1 cellular context compared by ENCODE assay signal in the genomic region with DNA sequence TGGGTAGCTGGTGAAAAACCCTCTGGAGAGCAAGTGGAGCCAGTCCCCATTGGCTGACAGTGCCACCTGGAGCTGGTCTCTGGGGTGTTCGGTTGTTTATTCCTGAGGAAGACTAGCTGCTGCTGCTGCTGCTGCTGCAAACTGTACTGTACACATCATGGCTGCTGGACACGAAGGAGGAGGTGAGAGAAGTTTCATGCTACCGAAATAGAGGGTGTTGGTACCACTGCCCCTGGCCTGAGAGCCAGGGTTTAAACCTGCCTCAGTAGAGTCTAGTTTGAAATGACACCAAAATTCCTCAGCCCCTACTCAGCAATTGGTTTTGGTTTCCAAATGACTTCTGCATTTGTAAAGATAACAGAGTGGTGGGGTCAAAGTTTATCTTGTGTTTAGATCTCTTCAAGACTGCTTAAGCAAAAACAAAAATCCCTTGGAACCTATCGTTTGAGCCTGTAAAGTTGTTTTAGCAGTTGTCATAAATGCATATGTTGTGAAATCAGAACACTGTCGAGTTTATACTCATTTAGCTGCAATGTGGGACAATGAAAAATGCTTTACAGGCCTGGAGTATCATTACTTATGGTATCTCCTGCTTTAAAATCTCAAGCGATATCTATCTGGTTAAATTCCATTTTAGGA.
A peak's percentile ranks its signal among the peaks of the same experiment; 100 is the strongest.
TF ChIP-seq lines count a peak whose summit lies in the region.

No MANE protein-coding gene starts in this region.

TF ChIP-seq in K562, 482 proteins besides CTCF, POLR2A, EP300 and RAD21:
- peak; percentile 56; the same call in 1 of the 2 replicates for TF ChIP-seq SPI1 (IDR thresholded peaks at IDR 0.05; ENCODE audit: borderline replicate concordance, low read depth, low read length)
- TF ChIP-seq RAD51 (IDR thresholded peaks at IDR 0.05; ENCODE audit: borderline replicate concordance, low read depth), result no peak
- 0 out of 2 replicates have a peak, but pooled peaks have one; percentile 20 for TF ChIP-seq CEBPB (tag; IDR thresholded peaks at IDR 0.05)
- TF ChIP-seq ARID2 (IDR thresholded peaks at IDR 0.05), result no peak
- peak; percentile 67 for TF ChIP-seq NR2C1 (IDR thresholded peaks at IDR 0.05)
- TF ChIP-seq NR2C1 (tag; IDR thresholded peaks at IDR 0.05), result peak; percentile 87
- no peak for TF ChIP-seq BDP1 (IDR thresholded peaks at IDR 0.05; ENCODE audit: insufficient read depth, insufficient read length)
- TF ChIP-seq SMARCE1 (IDR thresholded peaks at IDR 0.05), result peak; percentile 38; the same call in 1 of the 2 replicates
- TF ChIP-seq FOSL1 (tag; conservative IDR thresholded peaks at IDR 0.05), result peak; percentile 48
- TF ChIP-seq ZNF766 (CRISPR knock-in tag; conservative IDR thresholded peaks at IDR 0.05), result 0 out of 2 replicates have a peak, but pooled peaks have one; percentile 36
- no peak for TF ChIP-seq EZH2 (IDR thresholded peaks at IDR 0.05; ENCODE audit: borderline replicate concordance, low read depth, low read length)
- TF ChIP-seq TEAD4 (IDR thresholded peaks at IDR 0.05; ENCODE audit: low read length), result peak; percentile 50; the same call in 1 of the 2 replicates
- TF ChIP-seq TEAD4 (CRISPR knock-in tag; IDR thresholded peaks at IDR 0.05; ENCODE audit: borderline replicate concordance), result no peak
- 0 out of 2 replicates have a peak, but pooled peaks have one; percentile 39 for TF ChIP-seq FOXJ2 (tag; IDR thresholded peaks at IDR 0.05)
- no peak for TF ChIP-seq NR2C2 (CRISPR knock-in tag; IDR thresholded peaks at IDR 0.05)
- TF ChIP-seq NR2C2 (tag; IDR thresholded peaks at IDR 0.05), result peak; percentile 91
- 0 out of 2 replicates have a peak, but pooled peaks have one; percentile 28 for TF ChIP-seq ARID1B (IDR thresholded peaks at IDR 0.05)
TF ChIP-seq in K562: peak in this region for 10.
